ENCODE assay signal across 9 cellular contexts in the genomic region with DNA sequence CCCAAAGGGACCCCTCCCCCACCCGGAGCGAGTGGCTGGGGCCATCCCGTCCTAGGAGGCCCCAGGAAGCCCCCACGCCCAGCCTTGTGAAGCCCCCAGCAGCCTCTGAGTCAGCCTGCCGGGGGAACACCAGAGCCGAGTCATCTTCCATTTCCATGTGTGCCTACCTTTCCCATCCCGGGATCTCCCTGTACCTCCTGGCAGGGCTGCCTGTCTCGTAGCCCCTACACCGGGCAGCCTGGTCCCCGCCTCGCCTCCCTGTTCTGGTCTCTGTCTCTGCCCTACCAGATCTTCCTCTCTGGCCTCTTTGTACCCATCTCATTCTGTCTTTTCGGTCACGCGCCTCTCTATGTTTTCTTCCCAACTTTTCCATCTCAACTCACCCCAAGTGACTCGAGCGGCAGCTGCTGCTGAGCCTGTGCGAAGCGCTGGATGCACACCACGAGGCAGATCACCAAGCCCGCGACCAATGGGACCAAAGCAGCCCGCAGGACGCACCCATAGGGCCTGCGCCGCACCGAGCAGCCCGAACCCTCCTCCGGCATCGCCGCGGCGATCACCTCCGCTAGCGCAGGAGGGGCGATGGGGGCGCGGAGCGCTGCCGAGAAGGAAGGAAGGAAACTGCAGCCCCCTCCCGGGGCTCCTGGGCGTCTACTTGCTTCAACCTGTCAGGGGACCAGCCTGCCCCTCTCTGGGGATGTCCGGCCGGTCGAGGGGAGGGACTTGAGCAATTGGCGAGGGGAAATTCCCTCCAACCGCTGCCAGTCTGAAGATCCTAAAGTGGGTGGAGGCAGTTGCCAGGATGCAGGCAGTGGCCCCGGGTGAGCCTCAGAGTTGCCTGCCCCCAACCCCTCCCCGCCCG. TPM values are rescaled to one million over a fixed set of nuclear protein-coding genes. Genes with fewer than 3 reads are reported as not detected.
A peak's percentile ranks its signal among the peaks of the same experiment; 100 is the strongest.
DNase-seq lines count a peak whose midpoint lies in the region; ATAC-seq, FAIRE-seq and TF ChIP-seq lines count a peak whose summit lies in the region.
"Had no signal": no experiment of that assay in that cellular context is flagged by ENCODE, and none has a peak within 500 bp of the region (broad histone marks: within the 10 kb centered on the region; RNA-seq: fewer than 3 reads in every experiment).

A gene with protein sequence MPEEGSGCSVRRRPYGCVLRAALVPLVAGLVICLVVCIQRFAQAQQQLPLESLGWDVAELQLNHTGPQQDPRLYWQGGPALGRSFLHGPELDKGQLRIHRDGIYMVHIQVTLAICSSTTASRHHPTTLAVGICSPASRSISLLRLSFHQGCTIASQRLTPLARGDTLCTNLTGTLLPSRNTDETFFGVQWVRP (minus strand): TSS at position 693 of the 862 bp plus-strand sequence. CDS start 148 bp downstream, at position 545.

- TF ChIP-seq CTCF in Peyer's patch (IDR thresholded peaks at IDR 0.05) (no peak), lower lobe of right lung (IDR thresholded peaks at IDR 0.05) (no peak)

- DNase-seq in Peyer's patch = peak in 2 of 3 donors; percentile 50 to 66
- no peak for DNase-seq in lower lobe of right lung
- DNase-seq in urothelium cell line (ENCODE audit: low spot score) = peak; percentile 73
- no peak for DNase-seq in SJCRH30

- H3K4me3 ChIP-seq in Peyer's patch = peak within 1 kb of the TSS in 3 of 4 donors; percentile 22 to 47 (median 37)
- peak within 1 kb of the TSS; percentile 40 for H3K4me3 ChIP-seq in lower lobe of right lung
- no peak within 1 kb of the TSS for H3K4me3 ChIP-seq in SJCRH30

- H3K27me3 ChIP-seq in Peyer's patch (peaks cover 0 to 20% of the 10 kb centered on the region in 2 donors), lower lobe of right lung (ENCODE audit: low read depth) (peaks cover 77% of the 10 kb centered on the region), SJCRH30 (0 out of 2 replicates have a peak, but pooled peaks cover 2% of the 10 kb centered on the region)

- H3K27ac ChIP-seq in Peyer's patch (peak within 1 kb of the TSS in 1 of 4 donors; percentile 44), lower lobe of right lung (no peak within 1 kb of the TSS), SJCRH30 (no peak within 1 kb of the TSS)

- peak within 1 kb of the TSS; percentile 58 for H3K27ac Mint-ChIP-seq in activated naive CD8-positive, alpha-beta T cell

- H3K27me3 Mint-ChIP-seq in activated naive CD8-positive, alpha-beta T cell = peaks cover 41% of the 10 kb centered on the region

- H3K9me3 ChIP-seq in Peyer's patch = no peaks in the 10 kb centered on the region
- H3K9me3 ChIP-seq in lower lobe of right lung = no peaks in the 10 kb centered on the region
- no peaks in the 10 kb centered on the region for H3K9me3 ChIP-seq in SJCRH30 (replicated peaks)

- ATAC-seq in GM18520 (IDR thresholded peaks at IDR 0.05; ENCODE audit: unreplicated experiment) = peak; percentile 33
- ATAC-seq in HG02798 (IDR thresholded peaks at IDR 0.05; ENCODE audit: poor library complexity, unreplicated experiment) = peak; percentile 58
- peak; percentile 43 to 63 for ATAC-seq in lower lobe of right lung
- no peak for ATAC-seq in GM18519 (IDR thresholded peaks at IDR 0.05; ENCODE audit: low FRiP score, unreplicated experiment)

- no peaks in the 10 kb centered on the region for H3K9me3 Mint-ChIP-seq in activated naive CD8-positive, alpha-beta T cell (ENCODE audit: low read depth)

- H3K4me1 ChIP-seq in Peyer's patch (peaks cover 0 to 18% (median 11%) of the 10 kb centered on the region in 4 donors), lower lobe of right lung (peaks cover 17% of the 10 kb centered on the region), SJCRH30 (no peaks in the 10 kb centered on the region)

- H3K36me3 Mint-ChIP-seq in activated naive CD8-positive, alpha-beta T cell = peaks cover 4% of the 10 kb centered on the region

- FAIRE-seq in urothelium cell line (lab: Jason Lieb, UNC) = peak; percentile 62

- no peaks in the 10 kb centered on the region for H3K36me3 ChIP-seq in Peyer's patch
- H3K36me3 ChIP-seq in lower lobe of right lung = no peaks in the 10 kb centered on the region
- no peaks in the 10 kb centered on the region for H3K36me3 ChIP-seq in SJCRH30

- peak within 1 kb of the TSS; percentile 94 for H3K4me3 Mint-ChIP-seq in activated naive CD8-positive, alpha-beta T cell

- intact Hi-C loops in lower lobe of right lung (cut with DNase I) = no loop called here

- peaks cover 57% of the 10 kb centered on the region for H3K4me1 Mint-ChIP-seq in activated naive CD8-positive, alpha-beta T cell (ENCODE audit: low read depth)

- TF ChIP-seq POLR2A in Peyer's patch (IDR thresholded peaks at IDR 0.05) = no peak

RNA-seq across cellular contexts. Expression of the gene that starts here (rescaled TPM):
- not detected for total RNA-seq in Peyer's patch
- total RNA-seq in lower lobe of right lung = 2.6 TPM
- total RNA-seq in SJCRH30 (2014; rRNA removed; shearing (Covaris generic)) = not detected in 2 replicates
- total RNA-seq: subcutaneous adipose tissue had no signal

Comparison
In these comparisons a context has a peak if more than half of its experiments do, and no peak if none do; other contexts are left out.
1. Peak in DNase-seq and H3K4me3 ChIP-seq in Peyer's patch; RNA of the gene not detected or under 1 TPM.